In genomic region chr11:68843703-68844312, GRCh38 we compare ENCODE assay signal across 8 cellular contexts. TPM values are rescaled to one million over a fixed set of nuclear protein-coding genes. Genes with fewer than 3 reads are reported as not detected.
DNase-seq lines count a peak whose midpoint lies in the region; ATAC-seq, FAIRE-seq and TF ChIP-seq lines count a peak whose summit lies in the region.

No MANE protein-coding gene starts in this region.

- TF ChIP-seq POLR2A in K562 (conservative IDR thresholded peaks at IDR 0.05): no peak

- H3K36me3 Mint-ChIP-seq in CD8-positive, alpha-beta T cell: peaks cover 4% of the 10 kb centered on the region

- peak overlapping the region; percentile 95 for H3K4me3 ChIP-seq in CD8-positive, alpha-beta T cell (ENCODE audit: low read depth, low read length)
- H3K4me3 ChIP-seq in MM.1S (ENCODE audit: low read length): peak overlapping the region; percentile 68
- no peak overlapping the region for H3K4me3 ChIP-seq in K562

- WGBS in K562 (ENCODE audit: insufficient coverage, low coverage, missing lambda C conversion rate): 83% methylated on average over 47 of the region's 54 CpGs

- H3K4me1 ChIP-seq in CD8-positive, alpha-beta T cell (ENCODE audit: insufficient read depth, low read length): peaks cover 26% of the 10 kb centered on the region
- H3K4me1 ChIP-seq in MM.1S (ENCODE audit: low read length) (peaks cover 13% of the 10 kb centered on the region), K562 (replicated peaks in 1 of 2; ENCODE audit: control insufficient read depth in 2 of 2, insufficient read depth in 2 of 2, low read length in 2 of 2) (peaks cover 9 to 45% of the 10 kb centered on the region in 2 experiments; a peak in 4 of 5 replicates)

- peaks cover 34% of the 10 kb centered on the region for H3K4me1 Mint-ChIP-seq in CD8-positive, alpha-beta T cell (ENCODE audit: low read depth)

- H3K9ac ChIP-seq in MM.1S (ENCODE audit: low read length) (peak overlapping the region; percentile 64), K562 (ENCODE audit: insufficient read depth in 1 of 2, low read depth in 2 of 2, low read length in 2 of 2) (no peak overlapping the region)

- no peaks in the 10 kb centered on the region for H3K27me3 ChIP-seq in CD8-positive, alpha-beta T cell (ENCODE audit: insufficient read depth, low read length)
- H3K27me3 ChIP-seq in MM.1S (replicated peaks; ENCODE audit: insufficient read depth, low read length) (no peaks in the 10 kb centered on the region), K562 (ENCODE audit: control insufficient read depth in 2 of 2, insufficient read depth in 2 of 2, low read length in 2 of 2) (peaks cover 0 to 4% of the 10 kb centered on the region in 2 experiments; a peak in 2 of 5 replicates)

- H2AFZ ChIP-seq in MM.1S (ENCODE audit: low read length) (peak overlapping the region; percentile 86), K562 (ENCODE audit: low read depth, low read length) (no peak overlapping the region)

- H3K9me2 ChIP-seq in MM.1S (replicated peaks; ENCODE audit: insufficient read depth, low read length): no peaks in the 10 kb centered on the region

- H4K20me1 ChIP-seq in MM.1S (ENCODE audit: insufficient read depth, low read length) (no peaks in the 10 kb centered on the region), K562 (replicated peaks; ENCODE audit: control insufficient read depth, insufficient read depth, low read length) (no peaks in the 10 kb centered on the region)

- DNase-seq in CD8-positive, alpha-beta T cell: peak; percentile 45 to 87 (median 71)
- peak; percentile 92 for DNase-seq in MM.1S
- DNase-seq in T-helper 22 cell (ENCODE audit: low read depth): peak; percentile 54
- DNase-seq in K562 (ENCODE audit: extremely low read depth in 1 of 4, low spot score in 3 of 4): no peak
- peak; percentile 86 for DNase-seq in left kidney (ENCODE audit: low read depth, low spot score)
- DNase-seq in stimulated activated CD4-positive, alpha-beta T cell treated with anti-CD3 and anti-CD28 coated beads, TNF-alpha, amount 100 ng/mL, for 48 hours (ENCODE audit: low read depth in 3 of 3): peak in 2 of 3 donors; percentile 70

- TF ChIP-seq EP300 in K562 (IDR thresholded peaks at IDR 0.05; ENCODE audit: low read length): no peak

- TF ChIP-seq CTCF in CD8-positive, alpha-beta T cell (IDR thresholded peaks at IDR 0.05): peak; percentile 54
- peak; percentile 86 for TF ChIP-seq CTCF in MM.1S (IDR thresholded peaks at IDR 0.05; ENCODE audit: low read length)
- TF ChIP-seq CTCF in K562 (IDR thresholded peaks at IDR 0.05 in 2 of 3, conservative IDR thresholded peaks at IDR 0.05 in 1 of 3; ENCODE audit: insufficient read depth in 2 of 3, low read depth in 1 of 3, low read length in 3 of 3): no peak

- intact Hi-C loops in CD8-positive, alpha-beta T cell (cut with DNase I, micrococcal nuclease): loop anchor here (1.0 to 10.0 kb wide), 7 partner anchors 19 to 798 kb away; partner anchors contain the start of genes CCND1 (in 1 of the 2), KMT5B (in 1 of the 2), PPP6R3 (in 1 of the 2) and TESMIN (in 1 of the 2)
- intact Hi-C loops in K562 (cut with micrococcal nuclease): no loop called here

- peak overlapping the region; percentile 96 for H3K4me3 Mint-ChIP-seq in CD8-positive, alpha-beta T cell

- no peaks in the 10 kb centered on the region for H3K9me3 ChIP-seq in CD8-positive, alpha-beta T cell (ENCODE audit: low read length)
- H3K9me3 ChIP-seq in MM.1S (replicated peaks; ENCODE audit: insufficient read depth, low read length) (no peaks in the 10 kb centered on the region), K562 (replicated peaks; ENCODE audit: control insufficient read depth, insufficient read depth, low read depth, low read length) (no peaks in the 10 kb centered on the region)

- H3K9me1 ChIP-seq in K562 (ENCODE audit: control insufficient read depth, insufficient read depth, low read length): no peaks in the 10 kb centered on the region

- CTCF ChIA-PET in CD8-positive, alpha-beta T cell (lab: Charles Lee): interaction anchor here (0.7 to 4.4 kb wide), 18 partner anchors 8 to 258 kb away, joined by 3 to 75 read pairs (median 5); no protein-coding TSS in a partner anchor
- CTCF ChIA-PET in K562 (lab: Yijun Ruan, JAX; ENCODE audit: low intra/inter-chr PET ratio): no interaction called here

- peaks cover 14% of the 10 kb centered on the region for H3K79me2 ChIP-seq in MM.1S (ENCODE audit: low read length)
- peaks cover 8% of the 10 kb centered on the region; the same call in 1 of the 3 replicates for H3K79me2 ChIP-seq in K562 (ENCODE audit: control insufficient read depth, insufficient read depth, low read length)

- no TSS peak for BruUV-seq in K562 (replicated peaks; lab: Mats Ljungman, UMichigan)

- H3K27ac ChIP-seq in CD8-positive, alpha-beta T cell (ENCODE audit: low read depth, low read length): peak overlapping the region; percentile 58
- H3K27ac ChIP-seq in MM.1S (ENCODE audit: low read length) (peak overlapping the region; percentile 67), K562 (ENCODE audit: extremely low read depth, low read depth, low read length) (no peak overlapping the region)

- no peaks in the 10 kb centered on the region for H3K36me3 ChIP-seq in CD8-positive, alpha-beta T cell (ENCODE audit: insufficient read depth, low read length)
- H3K36me3 ChIP-seq in MM.1S (replicated peaks; ENCODE audit: insufficient read depth, low read length): no peaks in the 10 kb centered on the region
- no peaks in the 10 kb centered on the region for H3K36me3 ChIP-seq in K562 (ENCODE audit: control insufficient read depth, insufficient read depth, low read length)

- peak overlapping the region; percentile 82 for H3K27ac Mint-ChIP-seq in CD8-positive, alpha-beta T cell

- H3K9me3 Mint-ChIP-seq in CD8-positive, alpha-beta T cell: no peaks in the 10 kb centered on the region

- peak; percentile 35 for ATAC-seq in CD8-positive, alpha-beta T cell
- ATAC-seq in GM21381 (IDR thresholded peaks at IDR 0.05; ENCODE audit: unreplicated experiment) (peak; percentile 36), K562 (no peak), HG02970 (IDR thresholded peaks at IDR 0.05; ENCODE audit: low FRiP score, unreplicated experiment) (no peak)

- peaks cover 46% of the 10 kb centered on the region for H3F3A ChIP-seq in MM.1S (ENCODE audit: insufficient read depth, low read length)

- TF ChIP-seq RAD21 in K562 (CRISPR knock-in tag; conservative IDR thresholded peaks at IDR 0.05 in 1 of 2, IDR thresholded peaks at IDR 0.05 in 1 of 2): no peak

- POLR2A ChIA-PET in CD8-positive, alpha-beta T cell (lab: Charles Lee): interaction anchor here (0.6 to 2.5 kb wide), 4 partner anchors 9 to 26 kb away, joined by 3 to 11 read pairs (median 6); no protein-coding TSS in a partner anchor
- POLR2A ChIA-PET in K562 (lab: Yijun Ruan, JAX): no interaction called here

- no peaks in the 10 kb centered on the region for H3K27me3 Mint-ChIP-seq in CD8-positive, alpha-beta T cell (ENCODE audit: low read depth)

- in situ Hi-C loops in K562 (cut with MboI): loop anchor here (25.0 kb wide), 1 partner anchor 818 kb away; no protein-coding TSS in a partner anchor

- no peak for FAIRE-seq in K562 (lab: Jason Lieb, UNC)

- peak overlapping the region; percentile 88 for H3K4me2 ChIP-seq in MM.1S (ENCODE audit: low read depth, low read length)
- no peak overlapping the region for H3K4me2 ChIP-seq in K562 (ENCODE audit: insufficient read depth, low read length)

RNA-seq across cellular contexts. Expression of gene CPT1A, which starts 2.1 kb away (rescaled TPM):
- total RNA-seq in CD8-positive, alpha-beta T cell: 10 to 100 TPM in 1 of 2 experiments, 1 to 10 TPM in 1; 9.5 to 12.3 TPM
- total RNA-seq in K562 (2011; cell fraction: chromatin; rRNA removed; ENCODE audit: low replicate concordance): 27.6 and 42.4 TPM in 2 replicates
- total RNA-seq in K562 (2011; cell fraction: nucleolus; rRNA removed): 32.0 and 35.1 TPM in 2 replicates
- 40.3 and 44.9 TPM in 2 replicates for total RNA-seq in K562 (2011; cell fraction: nucleoplasm; rRNA removed)
- total RNA-seq in K562 (2014; rRNA removed) (12.1 and 12.3 TPM in 2 replicates), K562 (2014; rRNA removed; fragmentation: Illumina TruSeq; extraction: Trizol) (12.3 and 13.0 TPM in 2 replicates), K562 (2015; rRNA removed; fragmentation: Illumina TruSeq; extraction: Trizol) (15.7 and 16.1 TPM in 2 replicates), K562 (2021) (29.1 and 30.9 TPM in 2 replicates)
- polyA plus RNA-seq in K562 (2011; rRNA removed) (3.6 and 4.8 TPM in 2 replicates), K562 (2014; fragmentation: Illumina TruSeq; extraction: Trizol) (17.9 and 19.0 TPM in 2 replicates), K562 (2014; fragmentation: Nextera tagmentation; extraction: Ambion mirVana) (1 to 10 TPM; 2.6 to 3.0 TPM), K562 (2014; rRNA removed) (9.6 and 10.6 TPM in 2 replicates)
- polyA plus RNA-seq in K562 (2011; cell fraction: cytosol; rRNA removed): 4.1 and 5.2 TPM in 2 replicates
- polyA plus RNA-seq in K562 (2011; cell fraction: nucleus; rRNA removed): 7.6 and 13.2 TPM in 2 replicates
- 16.6 and 17.9 TPM in 2 replicates for polyA plus RNA-seq in K562 (2012)
- polyA minus RNA-seq in K562 (2011; rRNA and poly(A)+ RNA removed): 8.5 and 13.9 TPM in 2 replicates
- 16.5 and 22.4 TPM in 2 replicates for polyA minus RNA-seq in K562 (2011; cell fraction: cytosol; rRNA and poly(A)+ RNA removed)
- polyA minus RNA-seq in K562 (2011; cell fraction: nucleus; rRNA and poly(A)+ RNA removed): 4.4 and 5.4 TPM in 2 replicates

RNA-seq across cellular contexts. Expression of gene MRPL21, which starts 59.8 kb away (rescaled TPM):
- total RNA-seq in CD8-positive, alpha-beta T cell: 10 to 100 TPM; 48.4 to 53.6 TPM
- total RNA-seq in K562 (2011; cell fraction: chromatin; rRNA removed; ENCODE audit: low replicate concordance): 59.2 and 99.2 TPM in 2 replicates
- total RNA-seq in K562 (2011; cell fraction: nucleolus; rRNA removed): 79.2 and 104 TPM in 2 replicates
- total RNA-seq in K562 (2011; cell fraction: nucleoplasm; rRNA removed): 83.7 and 85.4 TPM in 2 replicates
- 254 and 255 TPM in 2 replicates for total RNA-seq in K562 (2014; rRNA removed)
- 196 and 207 TPM in 2 replicates for total RNA-seq in K562 (2014; rRNA removed; fragmentation: Illumina TruSeq; extraction: Trizol)
- total RNA-seq in K562 (2015; rRNA removed; fragmentation: Illumina TruSeq; extraction: Trizol): 207 and 219 TPM in 2 replicates
- 201 and 238 TPM in 2 replicates for total RNA-seq in K562 (2021)
- 194 and 232 TPM in 2 replicates for polyA plus RNA-seq in K562 (2011; rRNA removed)
- polyA plus RNA-seq in K562 (2011; cell fraction: cytosol; rRNA removed): 126 and 191 TPM in 2 replicates
- 88.4 and 93.3 TPM in 2 replicates for polyA plus RNA-seq in K562 (2011; cell fraction: nucleus; rRNA removed)
- 124 and 195 TPM in 2 replicates for polyA plus RNA-seq in K562 (2012)
- polyA plus RNA-seq in K562 (2014; fragmentation: Illumina TruSeq; extraction: Trizol): 203 and 210 TPM in 2 replicates
- 100 to 1,000 TPM; 448 to 618 TPM for polyA plus RNA-seq in K562 (2014; fragmentation: Nextera tagmentation; extraction: Ambion mirVana)
- polyA plus RNA-seq in K562 (2014; rRNA removed): 328 and 364 TPM in 2 replicates
- polyA minus RNA-seq in K562 (2011; rRNA and poly(A)+ RNA removed): 76.5 and 99.7 TPM in 2 replicates
- 47.3 and 49.9 TPM in 2 replicates for polyA minus RNA-seq in K562 (2011; cell fraction: cytosol; rRNA and poly(A)+ RNA removed)
- 40.5 and 55.1 TPM in 2 replicates for polyA minus RNA-seq in K562 (2011; cell fraction: nucleus; rRNA and poly(A)+ RNA removed)

RNA-seq across cellular contexts. Expression of gene IGHMBP2, which starts 59.9 kb away (rescaled TPM):
- total RNA-seq in CD8-positive, alpha-beta T cell: 10 to 100 TPM; 25.5 to 27.3 TPM
- 109 and 159 TPM in 2 replicates for total RNA-seq in K562 (2011; cell fraction: chromatin; rRNA removed; ENCODE audit: low replicate concordance)
- total RNA-seq in K562 (2011; cell fraction: nucleolus; rRNA removed): 75.3 and 75.5 TPM in 2 replicates
- 61.4 and 66.5 TPM in 2 replicates for total RNA-seq in K562 (2011; cell fraction: nucleoplasm; rRNA removed)
- total RNA-seq in K562 (2014; rRNA removed): 12.5 and 15.9 TPM in 2 replicates
- 8.3 and 11.7 TPM in 2 replicates for total RNA-seq in K562 (2014; rRNA removed; fragmentation: Illumina TruSeq; extraction: Trizol)
- 11.6 and 14.5 TPM in 2 replicates for total RNA-seq in K562 (2015; rRNA removed; fragmentation: Illumina TruSeq; extraction: Trizol)
- total RNA-seq in K562 (2021): 24.8 and 28.9 TPM in 2 replicates
- polyA plus RNA-seq in K562 (2011; rRNA removed): 14.5 and 21.1 TPM in 2 replicates
- 8.1 and 11.3 TPM in 2 replicates for polyA plus RNA-seq in K562 (2011; cell fraction: cytosol; rRNA removed)
- 61.4 and 78.3 TPM in 2 replicates for polyA plus RNA-seq in K562 (2011; cell fraction: nucleus; rRNA removed)
- polyA plus RNA-seq in K562 (2012): 10.6 and 12.2 TPM in 2 replicates
- 18.8 and 20.7 TPM in 2 replicates for polyA plus RNA-seq in K562 (2014; fragmentation: Illumina TruSeq; extraction: Trizol)
- 1 to 10 TPM; 1.6 to 1.8 TPM for polyA plus RNA-seq in K562 (2014; fragmentation: Nextera tagmentation; extraction: Ambion mirVana)
- polyA plus RNA-seq in K562 (2014; rRNA removed): 16.3 and 18.6 TPM in 2 replicates
- 14.0 and 15.0 TPM in 2 replicates for polyA minus RNA-seq in K562 (2011; rRNA and poly(A)+ RNA removed)
- polyA minus RNA-seq in K562 (2011; cell fraction: cytosol; rRNA and poly(A)+ RNA removed): 10.6 and 14.2 TPM in 2 replicates
- 30.6 and 45.2 TPM in 2 replicates for polyA minus RNA-seq in K562 (2011; cell fraction: nucleus; rRNA and poly(A)+ RNA removed)

Comparison
In these comparisons a context has a peak if more than half of its experiments do, and no peak if none do; other contexts are left out.
1. ATAC-seq: peak in CD8-positive, alpha-beta T cell (single experiment) and GM21381 (single experiment); none in K562 (single experiment) and HG02970 (single experiment).
2. DNase-seq: peak in CD8-positive, alpha-beta T cell (7 of 7), MM.1S (single experiment), T-helper 22 cell (single experiment), left kidney (single experiment) and stimulated activated CD4-positive, alpha-beta T cell treated with anti-CD3 and anti-CD28 coated beads, TNF-alpha, amount 100 ng/mL, for 48 hours (2 of 3); none in K562 (0 of 4).
3. CTCF ChIP-seq: peak in CD8-positive, alpha-beta T cell (single experiment) and MM.1S (single experiment); none in K562 (0 of 3).